In genomic region chr7:27198138-27198841, GRCh38 we compare ENCODE assay signal across 11 cellular contexts. TPM values are rescaled to one million over a fixed set of nuclear protein-coding genes. Genes with fewer than 3 reads are reported as not detected.
DNase-seq lines count a peak whose midpoint lies in the region; ATAC-seq and TF ChIP-seq lines count a peak whose summit lies in the region.
"Had no signal": no experiment of that assay in that cellular context is flagged by ENCODE, and none has a peak within 500 bp of the region (broad histone marks: within the 10 kb centered on the region; RNA-seq: fewer than 3 reads in every experiment).

No MANE protein-coding gene starts in this region.

- H3K9me3 Mint-ChIP-seq in activated T-helper 1 cell treated with anti-CD3 and anti-CD28 coated beads, Interleukin-12 subunit alpha, Interleukin-12 subunit beta, Interleukin-2, Interleukin-4 antibody, amounts not matched to agents 30 ng/mL and 10 ng/mL and 1 ng/mL, durations not matched to agents 14 hours and 24 hours and 36 hours: no peaks in the 10 kb centered on the region

- H3K4me3 Mint-ChIP-seq in activated T-helper 1 cell treated with anti-CD3 and anti-CD28 coated beads, Interleukin-12 subunit alpha, Interleukin-12 subunit beta, Interleukin-2, Interleukin-4 antibody, amounts not matched to agents 30 ng/mL and 10 ng/mL and 1 ng/mL, durations not matched to agents 14 hours and 24 hours and 36 hours: no peak overlapping the region

- peaks cover 3 to 36% of the 10 kb centered on the region in 2 donors for H3K27me3 ChIP-seq in mucosa of rectum (ENCODE audit: control insufficient read depth in 2 of 2, insufficient read depth in 2 of 2, low read length in 2 of 2)

- ATAC-seq in GM21367 (IDR thresholded peaks at IDR 0.05; ENCODE audit: unreplicated experiment): no peak
- no peak for ATAC-seq in HG02798 (IDR thresholded peaks at IDR 0.05; ENCODE audit: poor library complexity, unreplicated experiment)
- ATAC-seq in GM21447 (IDR thresholded peaks at IDR 0.05; ENCODE audit: unreplicated experiment): no peak
- no peak for ATAC-seq in GM19023 (IDR thresholded peaks at IDR 0.05; ENCODE audit: unreplicated experiment)
- ATAC-seq: activated CD4-positive, CD25-positive, alpha-beta regulatory T cell treated with anti-CD3 and anti-CD28 coated beads, Interleukin-2, amount 50 U/mL, for 24 hours had no signal

- DNase-seq in AG09309 (ENCODE audit: low read depth): no peak
- DNase-seq in EL: peak; percentile 45
- DNase-seq in activated T-helper 1 cell treated with anti-CD3 and anti-CD28 coated beads, Interleukin-12 subunit alpha, Interleukin-12 subunit beta, Interleukin-2, Interleukin-4 antibody, amounts not matched to agents 30 ng/mL and 10 ng/mL and 1 ng/mL, durations not matched to agents 14 hours and 24 hours and 36 hours (ENCODE audit: low spot score): no peak
- DNase-seq: DMS153 had no signal

- H3K4me3 ChIP-seq in AG09309 (ENCODE audit: control insufficient read depth, low read depth, low read length): peak overlapping the region; percentile 79
- H3K4me3 ChIP-seq in mucosa of rectum (ENCODE audit: low read length in 2 of 2): peak overlapping the region; percentile 79 to 85

- H3K4me1 Mint-ChIP-seq in activated T-helper 1 cell treated with anti-CD3 and anti-CD28 coated beads, Interleukin-12 subunit alpha, Interleukin-12 subunit beta, Interleukin-2, Interleukin-4 antibody, amounts not matched to agents 30 ng/mL and 10 ng/mL and 1 ng/mL, durations not matched to agents 14 hours and 24 hours and 36 hours (ENCODE audit: low read depth): no peaks in the 10 kb centered on the region

- no peaks in the 10 kb centered on the region for H3K36me3 ChIP-seq in mucosa of rectum (ENCODE audit: control insufficient read depth in 2 of 2, insufficient read depth in 2 of 2, low read length in 2 of 2)

- H3K36me3 Mint-ChIP-seq in activated T-helper 1 cell treated with anti-CD3 and anti-CD28 coated beads, Interleukin-12 subunit alpha, Interleukin-12 subunit beta, Interleukin-2, Interleukin-4 antibody, amounts not matched to agents 30 ng/mL and 10 ng/mL and 1 ng/mL, durations not matched to agents 14 hours and 24 hours and 36 hours (ENCODE audit: low read depth): no peaks in the 10 kb centered on the region

- peaks cover 0 to 2% of the 10 kb centered on the region in 2 donors for H3K9me3 ChIP-seq in mucosa of rectum (ENCODE audit: control insufficient read depth in 2 of 2, low read length in 2 of 2)

- peak overlapping the region; percentile 90 to 98 for H3K9ac ChIP-seq in mucosa of rectum (ENCODE audit: low read depth in 1 of 2, low read length in 2 of 2)

- H3K27ac Mint-ChIP-seq in activated T-helper 1 cell treated with anti-CD3 and anti-CD28 coated beads, Interleukin-12 subunit alpha, Interleukin-12 subunit beta, Interleukin-2, Interleukin-4 antibody, amounts not matched to agents 30 ng/mL and 10 ng/mL and 1 ng/mL, durations not matched to agents 14 hours and 24 hours and 36 hours: peak overlapping the region; percentile 26

- peaks cover 84% of the 10 kb centered on the region for H3K27me3 Mint-ChIP-seq in activated T-helper 1 cell treated with anti-CD3 and anti-CD28 coated beads, Interleukin-12 subunit alpha, Interleukin-12 subunit beta, Interleukin-2, Interleukin-4 antibody, amounts not matched to agents 30 ng/mL and 10 ng/mL and 1 ng/mL, durations not matched to agents 14 hours and 24 hours and 36 hours (ENCODE audit: insufficient read depth)

- peak overlapping the region; percentile 82 to 86 for H3K27ac ChIP-seq in mucosa of rectum (ENCODE audit: low read depth in 2 of 2, low read length in 2 of 2)

- TF ChIP-seq CTCF in AG09309 (IDR thresholded peaks at IDR 0.05; ENCODE audit: control insufficient read depth, insufficient read depth, low read depth, low read length, missing control alignments): no peak

- intact Hi-C loops in activated T-helper 1 cell treated with anti-CD3 and anti-CD28 coated beads, Interleukin-12 subunit alpha, Interleukin-12 subunit beta, Interleukin-2, Interleukin-4 antibody, amounts not matched to agents 30 ng/mL and 10 ng/mL and 1 ng/mL, durations not matched to agents 14 hours and 24 hours and 36 hours (cut with micrococcal nuclease): loop anchor here (2.0 to 10.0 kb wide), 6 partner anchors 13 to 1654 kb away; partner anchors contain the start of gene HOXA11

- peaks cover 3 to 22% of the 10 kb centered on the region in 2 donors for H3K4me1 ChIP-seq in mucosa of rectum (ENCODE audit: control insufficient read depth in 2 of 2, insufficient read depth in 2 of 2, low read length in 2 of 2)

RNA-seq across cellular contexts. Expression of gene HOXA13, which starts 1.6 kb away (rescaled TPM):
- total RNA-seq in activated T-helper 1 cell treated with anti-CD3 and anti-CD28 coated beads, Interleukin-12 subunit alpha, Interleukin-12 subunit beta, Interleukin-2, Interleukin-4 antibody, amounts not matched to agents 30 ng/mL and 10 ng/mL and 1 ng/mL, durations not matched to agents 14 hours and 24 hours and 36 hours: not detected in 2 replicates
- total RNA-seq: frontal cortex had no signal

RNA-seq across cellular contexts. Expression of gene HOXA11, which starts 13.3 kb away (rescaled TPM):
- total RNA-seq in activated T-helper 1 cell treated with anti-CD3 and anti-CD28 coated beads, Interleukin-12 subunit alpha, Interleukin-12 subunit beta, Interleukin-2, Interleukin-4 antibody, amounts not matched to agents 30 ng/mL and 10 ng/mL and 1 ng/mL, durations not matched to agents 14 hours and 24 hours and 36 hours: not detected in 2 replicates
- total RNA-seq: frontal cortex had no signal

RNA-seq across cellular contexts. Expression of gene HOXA10, which starts 24.2 kb away (rescaled TPM):
- total RNA-seq in activated T-helper 1 cell treated with anti-CD3 and anti-CD28 coated beads, Interleukin-12 subunit alpha, Interleukin-12 subunit beta, Interleukin-2, Interleukin-4 antibody, amounts not matched to agents 30 ng/mL and 10 ng/mL and 1 ng/mL, durations not matched to agents 14 hours and 24 hours and 36 hours: not detected in 2 replicates
- total RNA-seq: frontal cortex had no signal

RNA-seq across cellular contexts. Expression of gene HOXA9, which starts 33.0 kb away (rescaled TPM):
- not detected in 2 replicates for total RNA-seq in activated T-helper 1 cell treated with anti-CD3 and anti-CD28 coated beads, Interleukin-12 subunit alpha, Interleukin-12 subunit beta, Interleukin-2, Interleukin-4 antibody, amounts not matched to agents 30 ng/mL and 10 ng/mL and 1 ng/mL, durations not matched to agents 14 hours and 24 hours and 36 hours
- total RNA-seq: frontal cortex had no signal

RNA-seq across cellular contexts. Expression of gene HOXA7, which starts 41.8 kb away (rescaled TPM):
- not detected in 2 replicates for total RNA-seq in activated T-helper 1 cell treated with anti-CD3 and anti-CD28 coated beads, Interleukin-12 subunit alpha, Interleukin-12 subunit beta, Interleukin-2, Interleukin-4 antibody, amounts not matched to agents 30 ng/mL and 10 ng/mL and 1 ng/mL, durations not matched to agents 14 hours and 24 hours and 36 hours
- total RNA-seq: frontal cortex had no signal
